Comparison of ENCODE assay signal across 8 cellular contexts in genomic region chr12:57018353-57018752, GRCh38. TPM values are rescaled to one million over a fixed set of nuclear protein-coding genes. Genes with fewer than 3 reads are reported as not detected.
"Had no signal": no experiment of that assay in that cellular context is flagged by ENCODE, and none has a peak within 500 bp of the region (broad histone marks: within the 10 kb centered on the region; RNA-seq: fewer than 3 reads in every experiment).

No MANE protein-coding gene starts in this region.

RNA-seq across cellular contexts. Expression of gene TAC3, which starts 2.0 kb away (rescaled TPM):
- total RNA-seq: activated CD8-positive, alpha-beta T cell treated with anti-CD3 and anti-CD28 coated beads, Interleukin-2, amount 10 ng/mL, durations not matched to agents 7 days and 5 days; activated T-helper 2 cell treated with anti-CD3 and anti-CD28 coated beads, Interferon-gamma antibody, Interleukin-2, Interleukin-4, amounts not matched to agents 10 μg/mL and 5 μg/mL and 100 μg/mL, durations not matched to agents 14 hours and 24 hours and 36 hours; ascending aorta; RPMI7951; SJSA1 had no signal
- polyA plus RNA-seq: adipose tissue, SK-N-SH had no signal

RNA-seq across cellular contexts. Expression of gene MYO1A, which starts 31.6 kb away (rescaled TPM):
- total RNA-seq: ascending aorta, cardiac muscle cell, RPMI7951, SJSA1 had no signal
- polyA plus RNA-seq: SK-N-SH had no signal
